1 cellular context compared by ENCODE assay signal in genomic region chr5:39224196-39224754, GRCh38.
TF ChIP-seq lines count a peak whose summit lies in the region.

No MANE protein-coding gene starts in this region.

TF ChIP-seq in GM23338, 12 proteins besides CTCF, POLR2A, EP300 and RAD21 (continued from another document):
- TF ChIP-seq, protein P1, sequence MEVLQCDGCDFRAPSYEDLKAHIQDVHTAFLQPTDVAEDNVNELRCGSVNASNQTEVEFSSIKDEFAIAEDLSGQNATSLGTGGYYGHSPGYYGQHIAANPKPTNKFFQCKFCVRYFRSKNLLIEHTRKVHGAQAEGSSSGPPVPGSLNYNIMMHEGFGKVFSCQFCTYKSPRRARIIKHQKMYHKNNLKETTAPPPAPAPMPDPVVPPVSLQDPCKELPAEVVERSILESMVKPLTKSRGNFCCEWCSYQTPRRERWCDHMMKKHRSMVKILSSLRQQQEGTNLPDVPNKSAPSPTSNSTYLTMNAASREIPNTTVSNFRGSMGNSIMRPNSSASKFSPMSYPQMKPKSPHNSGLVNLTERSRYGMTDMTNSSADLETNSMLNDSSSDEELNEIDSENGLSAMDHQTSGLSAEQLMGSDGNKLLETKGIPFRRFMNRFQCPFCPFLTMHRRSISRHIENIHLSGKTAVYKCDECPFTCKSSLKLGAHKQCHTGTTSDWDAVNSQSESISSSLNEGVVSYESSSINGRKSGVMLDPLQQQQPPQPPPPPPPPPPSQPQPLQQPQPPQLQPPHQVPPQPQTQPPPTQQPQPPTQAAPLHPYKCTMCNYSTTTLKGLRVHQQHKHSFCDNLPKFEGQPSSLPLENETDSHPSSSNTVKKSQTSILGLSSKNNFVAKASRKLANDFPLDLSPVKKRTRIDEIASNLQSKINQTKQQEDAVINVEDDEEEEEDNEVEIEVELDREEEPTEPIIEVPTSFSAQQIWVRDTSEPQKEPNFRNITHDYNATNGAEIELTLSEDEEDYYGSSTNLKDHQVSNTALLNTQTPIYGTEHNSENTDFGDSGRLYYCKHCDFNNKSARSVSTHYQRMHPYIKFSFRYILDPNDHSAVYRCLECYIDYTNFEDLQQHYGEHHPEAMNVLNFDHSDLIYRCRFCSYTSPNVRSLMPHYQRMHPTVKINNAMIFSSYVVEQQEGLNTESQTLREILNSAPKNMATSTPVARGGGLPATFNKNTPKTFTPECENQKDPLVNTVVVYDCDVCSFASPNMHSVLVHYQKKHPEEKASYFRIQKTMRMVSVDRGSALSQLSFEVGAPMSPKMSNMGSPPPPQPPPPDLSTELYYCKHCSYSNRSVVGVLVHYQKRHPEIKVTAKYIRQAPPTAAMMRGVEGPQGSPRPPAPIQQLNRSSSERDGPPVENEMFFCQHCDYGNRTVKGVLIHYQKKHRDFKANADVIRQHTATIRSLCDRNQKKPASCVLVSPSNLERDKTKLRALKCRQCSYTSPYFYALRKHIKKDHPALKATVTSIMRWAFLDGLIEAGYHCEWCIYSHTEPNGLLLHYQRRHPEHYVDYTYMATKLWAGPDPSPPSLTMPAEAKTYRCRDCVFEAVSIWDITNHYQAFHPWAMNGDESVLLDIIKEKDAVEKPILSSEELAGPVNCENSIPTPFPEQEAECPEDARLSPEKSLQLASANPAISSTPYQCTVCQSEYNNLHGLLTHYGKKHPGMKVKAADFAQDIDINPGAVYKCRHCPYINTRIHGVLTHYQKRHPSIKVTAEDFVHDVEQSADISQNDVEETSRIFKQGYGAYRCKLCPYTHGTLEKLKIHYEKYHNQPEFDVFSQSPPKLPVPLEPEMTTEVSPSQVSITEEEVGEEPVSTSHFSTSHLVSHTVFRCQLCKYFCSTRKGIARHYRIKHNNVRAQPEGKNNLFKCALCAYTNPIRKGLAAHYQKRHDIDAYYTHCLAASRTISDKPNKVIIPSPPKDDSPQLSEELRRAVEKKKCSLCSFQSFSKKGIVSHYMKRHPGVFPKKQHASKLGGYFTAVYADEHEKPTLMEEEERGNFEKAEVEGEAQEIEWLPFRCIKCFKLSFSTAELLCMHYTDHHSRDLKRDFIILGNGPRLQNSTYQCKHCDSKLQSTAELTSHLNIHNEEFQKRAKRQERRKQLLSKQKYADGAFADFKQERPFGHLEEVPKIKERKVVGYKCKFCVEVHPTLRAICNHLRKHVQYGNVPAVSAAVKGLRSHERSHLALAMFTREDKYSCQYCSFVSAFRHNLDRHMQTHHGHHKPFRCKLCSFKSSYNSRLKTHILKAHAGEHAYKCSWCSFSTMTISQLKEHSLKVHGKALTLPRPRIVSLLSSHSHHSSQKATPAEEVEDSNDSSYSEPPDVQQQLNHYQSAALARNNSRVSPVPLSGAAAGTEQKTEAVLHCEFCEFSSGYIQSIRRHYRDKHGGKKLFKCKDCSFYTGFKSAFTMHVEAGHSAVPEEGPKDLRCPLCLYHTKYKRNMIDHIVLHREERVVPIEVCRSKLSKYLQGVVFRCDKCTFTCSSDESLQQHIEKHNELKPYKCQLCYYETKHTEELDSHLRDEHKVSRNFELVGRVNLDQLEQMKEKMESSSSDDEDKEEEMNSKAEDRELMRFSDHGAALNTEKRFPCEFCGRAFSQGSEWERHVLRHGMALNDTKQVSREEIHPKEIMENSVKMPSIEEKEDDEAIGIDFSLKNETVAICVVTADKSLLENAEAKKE (CRISPR knock-in tag; IDR thresholded peaks at IDR 0.05), result no peak
